26 cellular contexts compared by ENCODE assay signal in genomic region chr1:53416264-53416663, GRCh38. TPM values are rescaled to one million over a fixed set of nuclear protein-coding genes. Genes with fewer than 3 reads are reported as not detected.
DNase-seq lines count a peak whose midpoint lies in the region; ATAC-seq, FAIRE-seq and TF ChIP-seq lines count a peak whose summit lies in the region.
"Had no signal": no experiment of that assay in that cellular context is flagged by ENCODE, and none has a peak within 500 bp of the region (broad histone marks: within the 10 kb centered on the region; RNA-seq: fewer than 3 reads in every experiment).

No MANE protein-coding gene starts in this region.

- no peak overlapping the region for H3K4ac ChIP-seq in H9 (ENCODE audit: low read depth, low read length)

- H3K27me3 Mint-ChIP-seq in H9 (ENCODE audit: low read depth): peaks cover 6% of the 10 kb centered on the region
- H3K27me3 Mint-ChIP-seq: CD4-positive, alpha-beta T cell had no signal

- H4K20me1 ChIP-seq in H9 (ENCODE audit: control insufficient read depth, insufficient read depth, insufficient read length) (no peaks in the 10 kb centered on the region), K562 (replicated peaks; ENCODE audit: control insufficient read depth, insufficient read depth, low read length) (no peaks in the 10 kb centered on the region; the same call in 1 of the 2 replicates)

- no peak overlapping the region for H4K8ac ChIP-seq in H9 (replicated peaks; ENCODE audit: insufficient read length, low read depth, low read length)

- no peak overlapping the region for H4K91ac ChIP-seq in H9 (ENCODE audit: insufficient read length, low read depth, low read length)

- H3K4me2 ChIP-seq in H9 (ENCODE audit: insufficient read depth, insufficient read length, low read length): peak overlapping the region; percentile 10
- H3K4me2 ChIP-seq in K562 (ENCODE audit: insufficient read depth, low read length): no peak overlapping the region

- H3T11ph ChIP-seq in H9 (ENCODE audit: low read length): no peak overlapping the region

- TF ChIP-seq RAD21 in K562 (CRISPR knock-in tag; conservative IDR thresholded peaks at IDR 0.05 in 1 of 2, IDR thresholded peaks at IDR 0.05 in 1 of 2): no peak

- H3K23ac ChIP-seq in H9 (ENCODE audit: insufficient read length, low read depth, low read length): no peak overlapping the region

- no peaks in the 10 kb centered on the region for H3K9me1 ChIP-seq in K562 (ENCODE audit: control insufficient read depth, insufficient read depth, low read length)

- no peak overlapping the region for H3K4me3 ChIP-seq in HUES64 (ENCODE audit: low read length)
- no peak overlapping the region for H3K4me3 ChIP-seq in K562

- no peak for FAIRE-seq in K562 (lab: Jason Lieb, UNC)
- FAIRE-seq: G401.6, GM18507 had no signal

- ATAC-seq in K562: no peak
- ATAC-seq: PC-3 had no signal

- TF ChIP-seq EP300 in K562 (IDR thresholded peaks at IDR 0.05; ENCODE audit: low read length): no peak

- no peak overlapping the region for H2AFZ ChIP-seq in H9 (ENCODE audit: low read length)
- no peak overlapping the region for H2AFZ ChIP-seq in K562 (ENCODE audit: low read depth, low read length)

- no peaks in the 10 kb centered on the region for H3K27me3 ChIP-seq in H9 (ENCODE audit: insufficient read depth, low read length)
- H3K27me3 ChIP-seq in HUES64 (ENCODE audit: insufficient read depth, low read length): no peaks in the 10 kb centered on the region
- peaks cover 57 to 60% of the 10 kb centered on the region in 2 experiments for H3K27me3 ChIP-seq in K562 (ENCODE audit: control insufficient read depth in 2 of 2, insufficient read depth in 2 of 2, low read length in 2 of 2)

- intact Hi-C loops in K562 (cut with micrococcal nuclease): no loop called here

- H2BK12ac ChIP-seq in H9 (ENCODE audit: insufficient read length, low read depth, low read length): no peak overlapping the region

- no peaks in the 10 kb centered on the region for H3K23me2 ChIP-seq in H9 (ENCODE audit: insufficient read length, low read depth, low read length, poor library complexity, severe bottlenecking)

- peaks cover 9 to 21% of the 10 kb centered on the region in 2 experiments for H3K9me3 Mint-ChIP-seq in H9
- H3K9me3 Mint-ChIP-seq: CD4-positive, alpha-beta T cell had no signal

- no peak for TF ChIP-seq POLR2A in K562 (conservative IDR thresholded peaks at IDR 0.05)

- no peak overlapping the region for H2BK120ac ChIP-seq in H9 (ENCODE audit: low read depth, low read length, poor library complexity, severe bottlenecking)

- H3K4me3 Mint-ChIP-seq in H9: no peak overlapping the region
- H3K4me3 Mint-ChIP-seq: CD4-positive, alpha-beta T cell; HFFc6 had no signal

- POLR2A ChIA-PET in K562 (lab: Yijun Ruan, JAX): interaction anchor here (0.7 kb wide), 1 partner anchor 216 kb away, joined by 3 read pairs; no protein-coding TSS in a partner anchor

- no peaks in the 10 kb centered on the region for H3K79me1 ChIP-seq in H9 (ENCODE audit: insufficient read depth, low read depth, low read length, poor library complexity, severe bottlenecking)

- no CpG with 5 or more reads among the region's 4 CpGs for WGBS in H9 (ENCODE audit: extremely low coverage, insufficient read length, low lambda C conversion rate)
- WGBS in HUES64: 72% methylated on average over 4 of the region's 4 CpGs
- 2% methylated on average over 4 of the region's 4 CpGs for WGBS in K562 (ENCODE audit: insufficient coverage, low coverage, missing lambda C conversion rate)

- no peak overlapping the region for H2BK20ac ChIP-seq in H9 (ENCODE audit: low read depth, low read length, poor library complexity, severe bottlenecking)

- H3K9me3 ChIP-seq in H9 (ENCODE audit: control insufficient read depth, low read depth, low read length) (peaks cover 5% of the 10 kb centered on the region), HUES64 (ENCODE audit: insufficient read depth, low read depth, low read length) (peaks cover 12% of the 10 kb centered on the region; the same call in 1 of the 2 replicates), K562 (replicated peaks; ENCODE audit: control insufficient read depth, insufficient read depth, low read depth, low read length) (no peaks in the 10 kb centered on the region)
- H3K9me3 ChIP-seq: Caco-2 had no signal

- H3K4me1 ChIP-seq in H9 (ENCODE audit: insufficient read depth, low read length): peaks cover 11% of the 10 kb centered on the region; the same call in 1 of the 2 replicates
- peaks cover 30% of the 10 kb centered on the region for H3K4me1 ChIP-seq in HUES64 (ENCODE audit: insufficient read depth, low read length)
- H3K4me1 ChIP-seq in K562 (replicated peaks in 1 of 2; ENCODE audit: control insufficient read depth in 2 of 2, insufficient read depth in 2 of 2, low read length in 2 of 2): no peaks in the 10 kb centered on the region; a peak in 1 of 5 replicates
- H3K4me1 ChIP-seq: Caco-2 had no signal

- DNase-seq in H9: no peak
- DNase-seq in K562 (ENCODE audit: extremely low read depth in 1 of 4, low spot score in 3 of 4): no peak
- peak; percentile 19 for DNase-seq in inferior parietal cortex (ENCODE audit: extremely low spot score)
- DNase-seq in UCSD-AML1 (lab: John Stamatoyannopoulos, UW; ENCODE audit: unreplicated experiment): no peak
- DNase-seq in globus pallidus (ENCODE audit: low spot score): no peak
- no peak for DNase-seq in cortex of kidney (lab: John Stamatoyannopoulos, UW)
- DNase-seq: Caco-2; CD4-positive, alpha-beta T cell; H7; HFFc6; KG1; NCI-H1092 treated with DMSO at 0.1 percent for 48 hours; NCI-H1436 treated with DMSO at 0.1 percent for 48 hours; NCI-H2081; NCI-H2171; NCI-H345; NCI-H524; PC-3; Right ventricle myocardium superior had no signal

- H2BK5ac ChIP-seq in H9 (ENCODE audit: insufficient read length, low read length): no peak overlapping the region

- no TSS peak for BruUV-seq in K562 (replicated peaks; lab: Mats Ljungman, UMichigan)

- H3K4me1 Mint-ChIP-seq in H9: peaks cover 35 to 56% of the 10 kb centered on the region in 2 experiments

- no peak overlapping the region for H3K14ac ChIP-seq in H9 (ENCODE audit: insufficient read depth, low read length)

- in situ Hi-C loops in K562 (cut with MboI): no loop called here

- no peak overlapping the region for H3K56ac ChIP-seq in H9 (ENCODE audit: insufficient read length, low read depth, low read length)

- CTCF ChIA-PET in K562 (lab: Yijun Ruan, JAX; ENCODE audit: low intra/inter-chr PET ratio): no interaction called here

- no peak overlapping the region for H3K9ac ChIP-seq in H9 (ENCODE audit: extremely low read depth, insufficient read length, low read length)
- no peak overlapping the region for H3K9ac ChIP-seq in HUES64 (ENCODE audit: low read depth, low read length)
- H3K9ac ChIP-seq in K562 (ENCODE audit: insufficient read depth in 1 of 2, low read depth in 2 of 2, low read length in 2 of 2): no peak overlapping the region

- H4K5ac ChIP-seq in H9 (ENCODE audit: insufficient read length, low read depth, low read length): no peak overlapping the region

- peak overlapping the region; percentile 19 for H3K27ac ChIP-seq in H9 (ENCODE audit: insufficient read length, low read depth, low read length)
- H3K27ac ChIP-seq in HUES64 (ENCODE audit: low read depth, low read length): peak overlapping the region; percentile 11; the same call in 1 of the 2 replicates
- no peak overlapping the region for H3K27ac ChIP-seq in K562 (ENCODE audit: extremely low read depth, low read depth, low read length)

- no peak overlapping the region for H2BK15ac ChIP-seq in H9 (ENCODE audit: low read depth, low read length)

- H3K18ac ChIP-seq in H9 (ENCODE audit: insufficient read length, low read depth, low read length): no peak overlapping the region

- no peaks in the 10 kb centered on the region for H3K79me2 ChIP-seq in H9 (ENCODE audit: insufficient read depth, low read length)
- H3K79me2 ChIP-seq in K562 (ENCODE audit: control insufficient read depth, insufficient read depth, low read length): no peaks in the 10 kb centered on the region

- TF ChIP-seq CTCF in H9 (conservative IDR thresholded peaks at IDR 0.05) (no peak), K562 (IDR thresholded peaks at IDR 0.05 in 2 of 3, conservative IDR thresholded peaks at IDR 0.05 in 1 of 3; ENCODE audit: insufficient read depth in 2 of 3, low read depth in 1 of 3, low read length in 3 of 3) (no peak)

- no peak overlapping the region; a peak in 1 of 7 replicates for H3K27ac Mint-ChIP-seq in H9
- H3K27ac Mint-ChIP-seq: CD4-positive, alpha-beta T cell; HFFc6 had no signal

- H2AK5ac ChIP-seq in H9 (ENCODE audit: insufficient read length, low read length): no peak overlapping the region

- H3K36me3 ChIP-seq in HUES64 (ENCODE audit: insufficient read depth, low read length): no peaks in the 10 kb centered on the region
- no peaks in the 10 kb centered on the region for H3K36me3 ChIP-seq in K562 (ENCODE audit: control insufficient read depth, insufficient read depth, low read length)

- H3K36me3 Mint-ChIP-seq in H9 (ENCODE audit: insufficient read depth in 1 of 3, low read depth in 3 of 3): peaks cover 5 to 24% (median 10%) of the 10 kb centered on the region in 3 experiments

TF ChIP-seq in K562, 482 proteins besides CTCF, POLR2A, EP300 and RAD21 (continues in another document):
- no peak for TF ChIP-seq MAX (CRISPR knock-in tag; IDR thresholded peaks at IDR 0.05)
- no peak for TF ChIP-seq ZNF57 (CRISPR knock-in tag; IDR thresholded peaks at IDR 0.05)
- no peak for TF ChIP-seq HMG20B (CRISPR knock-in tag; IDR thresholded peaks at IDR 0.05)

RNA-seq across cellular contexts. Expression of gene DMRTB1, which starts 42.9 kb away (rescaled TPM):
- total RNA-seq in H9 (2021) (not detected in 2 replicates), K562 (2014; rRNA removed) (0.20 and 0.27 TPM in 2 replicates), K562 (2014; rRNA removed; fragmentation: Illumina TruSeq; extraction: Trizol) (0.13 TPM in 1 of 2 replicates, not detected in the other), K562 (2015; rRNA removed; fragmentation: Illumina TruSeq; extraction: Trizol) (0.11 TPM in 1 of 2 replicates, not detected in the other), K562 (2021) (0.11 and 0.35 TPM in 2 replicates)
- polyA plus RNA-seq in HUES64 (2013, experiment 1 of 2): not detected
- 0.13 TPM for polyA plus RNA-seq in HUES64 (2013, experiment 2 of 2)
- not detected in 2 replicates for total RNA-seq in K562 (2011; cell fraction: chromatin; rRNA removed; ENCODE audit: low replicate concordance)
- not detected in 2 replicates for total RNA-seq in K562 (2011; cell fraction: nucleolus; rRNA removed)
- total RNA-seq in K562 (2011; cell fraction: nucleoplasm; rRNA removed): not detected in 2 replicates
- polyA plus RNA-seq in K562 (2011; rRNA removed) (not detected in 2 replicates), K562 (2014; fragmentation: Illumina TruSeq; extraction: Trizol) (0.12 and 0.16 TPM in 2 replicates), K562 (2014; fragmentation: Nextera tagmentation; extraction: Ambion mirVana) (under 1 TPM; 0.06 TPM), K562 (2014; rRNA removed) (0.09 and 0.27 TPM in 2 replicates)
- polyA plus RNA-seq in K562 (2011; cell fraction: cytosol; rRNA removed): 0.07 TPM in 1 of 2 replicates, not detected in the other
- polyA plus RNA-seq in K562 (2011; cell fraction: nucleus; rRNA removed): not detected in 2 replicates
- polyA plus RNA-seq in K562 (2012): 0.10 and 0.28 TPM in 2 replicates
- not detected in 2 replicates for polyA minus RNA-seq in K562 (2011; rRNA and poly(A)+ RNA removed)
- not detected in 2 replicates for polyA minus RNA-seq in K562 (2011; cell fraction: cytosol; rRNA and poly(A)+ RNA removed)
- polyA minus RNA-seq in K562 (2011; cell fraction: nucleus; rRNA and poly(A)+ RNA removed): not detected in 2 replicates
- total RNA-seq: Caco-2; CD4-positive, alpha-beta T cell; Daoy; HFFc6; PC-3; Right ventricle myocardium superior; RPMI7951; SK-MEL-5 had no signal
- polyA plus RNA-seq: BJ had no signal
